Comparison of ENCODE assay signal across 2 cellular contexts in the genomic region with DNA sequence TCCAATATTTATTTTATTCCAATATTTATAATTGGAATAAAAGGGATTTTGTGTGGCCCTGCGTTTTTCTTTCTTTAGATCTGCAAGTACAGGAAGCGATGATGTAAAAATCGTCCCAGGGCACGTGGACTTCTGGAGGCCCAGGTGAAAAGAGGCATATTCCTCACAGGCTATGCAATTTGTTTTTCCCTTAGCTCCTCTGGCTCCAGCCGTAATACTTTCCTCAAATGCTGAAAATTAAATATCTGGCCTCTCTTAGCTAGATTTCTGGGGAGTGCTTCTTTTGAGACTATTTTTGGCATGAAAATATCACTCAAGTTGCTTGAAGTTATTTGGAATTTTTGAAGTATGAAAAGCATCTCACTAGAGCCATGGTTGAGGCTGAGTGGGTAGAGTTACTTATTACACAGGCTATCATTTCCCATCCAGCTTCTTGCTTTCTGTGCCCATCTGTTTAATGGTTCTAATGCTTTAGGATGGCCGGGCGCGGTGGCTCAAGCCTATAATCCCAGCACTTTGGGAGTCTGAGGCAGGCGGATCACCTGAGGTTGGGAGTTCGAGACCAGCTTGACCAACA.
TF ChIP-seq lines count a peak whose summit lies in the region.

No MANE protein-coding gene starts in this region.

TF ChIP-seq in SK-N-SH treated with all-trans-retinoic acid at 6 μM for 48 hours, 23 proteins besides CTCF, POLR2A, EP300 and RAD21 (continued from another document):
- TF ChIP-seq CSDC2 (CRISPR knock-in tag; IDR thresholded peaks at IDR 0.05) (no peak), GLIS3 (CRISPR knock-in tag; IDR thresholded peaks at IDR 0.05) (no peak), ZFP3 (CRISPR knock-in tag; IDR thresholded peaks at IDR 0.05) (no peak), TOX (CRISPR knock-in tag; IDR thresholded peaks at IDR 0.05; ENCODE audit: borderline replicate concordance) (no peak), RARB (CRISPR knock-in tag; IDR thresholded peaks at IDR 0.05) (no peak), ZNF565 (CRISPR knock-in tag; conservative IDR thresholded peaks at IDR 0.05; ENCODE audit: low read depth) (no peak), SNAI2 (CRISPR knock-in tag; IDR thresholded peaks at IDR 0.05) (no peak), TCF4 (CRISPR knock-in tag; IDR thresholded peaks at IDR 0.05; ENCODE audit: borderline replicate concordance) (no peak), ARNTL (CRISPR knock-in tag; IDR thresholded peaks at IDR 0.05; ENCODE audit: borderline replicate concordance, low read depth) (no peak)

TF ChIP-seq in SK-N-SH, 30 proteins besides CTCF, POLR2A, EP300 and RAD21 (continued from another document):
- TF ChIP-seq, protein P1, sequence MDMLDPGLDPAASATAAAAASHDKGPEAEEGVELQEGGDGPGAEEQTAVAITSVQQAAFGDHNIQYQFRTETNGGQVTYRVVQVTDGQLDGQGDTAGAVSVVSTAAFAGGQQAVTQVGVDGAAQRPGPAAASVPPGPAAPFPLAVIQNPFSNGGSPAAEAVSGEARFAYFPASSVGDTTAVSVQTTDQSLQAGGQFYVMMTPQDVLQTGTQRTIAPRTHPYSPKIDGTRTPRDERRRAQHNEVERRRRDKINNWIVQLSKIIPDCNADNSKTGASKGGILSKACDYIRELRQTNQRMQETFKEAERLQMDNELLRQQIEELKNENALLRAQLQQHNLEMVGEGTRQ (IDR thresholded peaks at IDR 0.05; ENCODE audit: borderline replicate concordance, low read depth, low read length) = no peak
- TF ChIP-seq GABPA (IDR thresholded peaks at IDR 0.05; ENCODE audit: low read depth) (no peak), FOXM1 (IDR thresholded peaks at IDR 0.05; ENCODE audit: low read depth) (no peak), JUND (IDR thresholded peaks at IDR 0.05) (no peak), GATA2 (CRISPR knock-in tag; IDR thresholded peaks at IDR 0.05) (no peak), YY1 (IDR thresholded peaks at IDR 0.05; ENCODE audit: low read depth) (no peak), FOSL2 (IDR thresholded peaks at IDR 0.05; ENCODE audit: borderline replicate concordance, low read depth) (no peak)
- TF ChIP-seq, protein P2, sequence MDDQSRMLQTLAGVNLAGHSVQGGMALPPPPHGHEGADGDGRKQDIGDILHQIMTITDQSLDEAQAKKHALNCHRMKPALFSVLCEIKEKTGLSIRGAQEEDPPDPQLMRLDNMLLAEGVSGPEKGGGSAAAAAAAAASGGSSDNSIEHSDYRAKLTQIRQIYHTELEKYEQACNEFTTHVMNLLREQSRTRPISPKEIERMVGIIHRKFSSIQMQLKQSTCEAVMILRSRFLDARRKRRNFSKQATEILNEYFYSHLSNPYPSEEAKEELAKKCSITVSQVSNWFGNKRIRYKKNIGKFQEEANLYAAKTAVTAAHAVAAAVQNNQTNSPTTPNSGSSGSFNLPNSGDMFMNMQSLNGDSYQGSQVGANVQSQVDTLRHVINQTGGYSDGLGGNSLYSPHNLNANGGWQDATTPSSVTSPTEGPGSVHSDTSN (IDR thresholded peaks at IDR 0.05) = no peak
- TF ChIP-seq, protein P3, sequence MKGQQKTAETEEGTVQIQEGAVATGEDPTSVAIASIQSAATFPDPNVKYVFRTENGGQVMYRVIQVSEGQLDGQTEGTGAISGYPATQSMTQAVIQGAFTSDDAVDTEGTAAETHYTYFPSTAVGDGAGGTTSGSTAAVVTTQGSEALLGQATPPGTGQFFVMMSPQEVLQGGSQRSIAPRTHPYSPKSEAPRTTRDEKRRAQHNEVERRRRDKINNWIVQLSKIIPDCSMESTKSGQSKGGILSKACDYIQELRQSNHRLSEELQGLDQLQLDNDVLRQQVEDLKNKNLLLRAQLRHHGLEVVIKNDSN (IDR thresholded peaks at IDR 0.05; ENCODE audit: borderline replicate concordance, low read depth) = no peak
- TF ChIP-seq, protein P4, sequence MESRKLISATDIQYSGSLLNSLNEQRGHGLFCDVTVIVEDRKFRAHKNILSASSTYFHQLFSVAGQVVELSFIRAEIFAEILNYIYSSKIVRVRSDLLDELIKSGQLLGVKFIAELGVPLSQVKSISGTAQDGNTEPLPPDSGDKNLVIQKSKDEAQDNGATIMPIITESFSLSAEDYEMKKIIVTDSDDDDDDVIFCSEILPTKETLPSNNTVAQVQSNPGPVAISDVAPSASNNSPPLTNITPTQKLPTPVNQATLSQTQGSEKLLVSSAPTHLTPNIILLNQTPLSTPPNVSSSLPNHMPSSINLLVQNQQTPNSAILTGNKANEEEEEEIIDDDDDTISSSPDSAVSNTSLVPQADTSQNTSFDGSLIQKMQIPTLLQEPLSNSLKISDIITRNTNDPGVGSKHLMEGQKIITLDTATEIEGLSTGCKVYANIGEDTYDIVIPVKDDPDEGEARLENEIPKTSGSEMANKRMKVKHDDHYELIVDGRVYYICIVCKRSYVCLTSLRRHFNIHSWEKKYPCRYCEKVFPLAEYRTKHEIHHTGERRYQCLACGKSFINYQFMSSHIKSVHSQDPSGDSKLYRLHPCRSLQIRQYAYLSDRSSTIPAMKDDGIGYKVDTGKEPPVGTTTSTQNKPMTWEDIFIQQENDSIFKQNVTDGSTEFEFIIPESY (IDR thresholded peaks at IDR 0.05; ENCODE audit: borderline replicate concordance, low read depth) = no peak
